Comparison of ENCODE assay signal across 1 cellular context in the genomic region with DNA sequence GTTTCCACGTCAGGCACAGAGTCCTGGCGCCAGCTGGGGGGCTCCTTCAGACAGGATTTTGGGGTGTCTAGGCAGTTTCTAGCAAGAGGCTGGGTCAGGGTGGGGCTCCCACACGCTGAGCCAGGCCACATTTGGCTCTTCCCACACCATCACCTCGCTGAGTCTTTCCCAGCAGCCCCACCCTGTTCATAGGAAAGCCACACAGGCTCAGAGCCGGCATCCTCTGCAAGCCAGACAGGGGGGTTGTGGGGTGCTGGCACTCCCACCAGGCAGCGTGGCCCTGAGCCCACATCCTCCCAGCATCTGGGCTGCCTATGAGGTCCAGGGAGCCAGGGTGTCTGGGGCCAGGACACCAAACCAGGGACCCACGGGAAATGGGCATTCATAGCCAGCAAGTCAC.
TF ChIP-seq lines count a peak whose summit lies in the region.

No MANE protein-coding gene starts in this region.

TF ChIP-seq in GM23338, 12 proteins besides CTCF, POLR2A, EP300 and RAD21 (continued from another document):
- TF ChIP-seq JUNB (IDR thresholded peaks at IDR 0.05; ENCODE audit: unreplicated experiment) (no peak), ZNF114 (CRISPR knock-in tag; IDR thresholded peaks at IDR 0.05) (no peak), ZNF331 (CRISPR knock-in tag; IDR thresholded peaks at IDR 0.05; ENCODE audit: low read depth) (no peak), NANOG (IDR thresholded peaks at IDR 0.05; ENCODE audit: borderline replicate concordance) (no peak), EZH2phosphoT487 (IDR thresholded peaks at IDR 0.05; ENCODE audit: unreplicated experiment) (no peak), EZH2 (IDR thresholded peaks at IDR 0.05; ENCODE audit: low read depth, unreplicated experiment) (no peak), POLR2AphosphoS5 (IDR thresholded peaks at IDR 0.05; ENCODE audit: low read depth) (no peak)
- TF ChIP-seq, protein P1, sequence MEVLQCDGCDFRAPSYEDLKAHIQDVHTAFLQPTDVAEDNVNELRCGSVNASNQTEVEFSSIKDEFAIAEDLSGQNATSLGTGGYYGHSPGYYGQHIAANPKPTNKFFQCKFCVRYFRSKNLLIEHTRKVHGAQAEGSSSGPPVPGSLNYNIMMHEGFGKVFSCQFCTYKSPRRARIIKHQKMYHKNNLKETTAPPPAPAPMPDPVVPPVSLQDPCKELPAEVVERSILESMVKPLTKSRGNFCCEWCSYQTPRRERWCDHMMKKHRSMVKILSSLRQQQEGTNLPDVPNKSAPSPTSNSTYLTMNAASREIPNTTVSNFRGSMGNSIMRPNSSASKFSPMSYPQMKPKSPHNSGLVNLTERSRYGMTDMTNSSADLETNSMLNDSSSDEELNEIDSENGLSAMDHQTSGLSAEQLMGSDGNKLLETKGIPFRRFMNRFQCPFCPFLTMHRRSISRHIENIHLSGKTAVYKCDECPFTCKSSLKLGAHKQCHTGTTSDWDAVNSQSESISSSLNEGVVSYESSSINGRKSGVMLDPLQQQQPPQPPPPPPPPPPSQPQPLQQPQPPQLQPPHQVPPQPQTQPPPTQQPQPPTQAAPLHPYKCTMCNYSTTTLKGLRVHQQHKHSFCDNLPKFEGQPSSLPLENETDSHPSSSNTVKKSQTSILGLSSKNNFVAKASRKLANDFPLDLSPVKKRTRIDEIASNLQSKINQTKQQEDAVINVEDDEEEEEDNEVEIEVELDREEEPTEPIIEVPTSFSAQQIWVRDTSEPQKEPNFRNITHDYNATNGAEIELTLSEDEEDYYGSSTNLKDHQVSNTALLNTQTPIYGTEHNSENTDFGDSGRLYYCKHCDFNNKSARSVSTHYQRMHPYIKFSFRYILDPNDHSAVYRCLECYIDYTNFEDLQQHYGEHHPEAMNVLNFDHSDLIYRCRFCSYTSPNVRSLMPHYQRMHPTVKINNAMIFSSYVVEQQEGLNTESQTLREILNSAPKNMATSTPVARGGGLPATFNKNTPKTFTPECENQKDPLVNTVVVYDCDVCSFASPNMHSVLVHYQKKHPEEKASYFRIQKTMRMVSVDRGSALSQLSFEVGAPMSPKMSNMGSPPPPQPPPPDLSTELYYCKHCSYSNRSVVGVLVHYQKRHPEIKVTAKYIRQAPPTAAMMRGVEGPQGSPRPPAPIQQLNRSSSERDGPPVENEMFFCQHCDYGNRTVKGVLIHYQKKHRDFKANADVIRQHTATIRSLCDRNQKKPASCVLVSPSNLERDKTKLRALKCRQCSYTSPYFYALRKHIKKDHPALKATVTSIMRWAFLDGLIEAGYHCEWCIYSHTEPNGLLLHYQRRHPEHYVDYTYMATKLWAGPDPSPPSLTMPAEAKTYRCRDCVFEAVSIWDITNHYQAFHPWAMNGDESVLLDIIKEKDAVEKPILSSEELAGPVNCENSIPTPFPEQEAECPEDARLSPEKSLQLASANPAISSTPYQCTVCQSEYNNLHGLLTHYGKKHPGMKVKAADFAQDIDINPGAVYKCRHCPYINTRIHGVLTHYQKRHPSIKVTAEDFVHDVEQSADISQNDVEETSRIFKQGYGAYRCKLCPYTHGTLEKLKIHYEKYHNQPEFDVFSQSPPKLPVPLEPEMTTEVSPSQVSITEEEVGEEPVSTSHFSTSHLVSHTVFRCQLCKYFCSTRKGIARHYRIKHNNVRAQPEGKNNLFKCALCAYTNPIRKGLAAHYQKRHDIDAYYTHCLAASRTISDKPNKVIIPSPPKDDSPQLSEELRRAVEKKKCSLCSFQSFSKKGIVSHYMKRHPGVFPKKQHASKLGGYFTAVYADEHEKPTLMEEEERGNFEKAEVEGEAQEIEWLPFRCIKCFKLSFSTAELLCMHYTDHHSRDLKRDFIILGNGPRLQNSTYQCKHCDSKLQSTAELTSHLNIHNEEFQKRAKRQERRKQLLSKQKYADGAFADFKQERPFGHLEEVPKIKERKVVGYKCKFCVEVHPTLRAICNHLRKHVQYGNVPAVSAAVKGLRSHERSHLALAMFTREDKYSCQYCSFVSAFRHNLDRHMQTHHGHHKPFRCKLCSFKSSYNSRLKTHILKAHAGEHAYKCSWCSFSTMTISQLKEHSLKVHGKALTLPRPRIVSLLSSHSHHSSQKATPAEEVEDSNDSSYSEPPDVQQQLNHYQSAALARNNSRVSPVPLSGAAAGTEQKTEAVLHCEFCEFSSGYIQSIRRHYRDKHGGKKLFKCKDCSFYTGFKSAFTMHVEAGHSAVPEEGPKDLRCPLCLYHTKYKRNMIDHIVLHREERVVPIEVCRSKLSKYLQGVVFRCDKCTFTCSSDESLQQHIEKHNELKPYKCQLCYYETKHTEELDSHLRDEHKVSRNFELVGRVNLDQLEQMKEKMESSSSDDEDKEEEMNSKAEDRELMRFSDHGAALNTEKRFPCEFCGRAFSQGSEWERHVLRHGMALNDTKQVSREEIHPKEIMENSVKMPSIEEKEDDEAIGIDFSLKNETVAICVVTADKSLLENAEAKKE (CRISPR knock-in tag; IDR thresholded peaks at IDR 0.05), result no peak
